ENCODE assay signal across 10 cellular contexts in the genomic region with DNA sequence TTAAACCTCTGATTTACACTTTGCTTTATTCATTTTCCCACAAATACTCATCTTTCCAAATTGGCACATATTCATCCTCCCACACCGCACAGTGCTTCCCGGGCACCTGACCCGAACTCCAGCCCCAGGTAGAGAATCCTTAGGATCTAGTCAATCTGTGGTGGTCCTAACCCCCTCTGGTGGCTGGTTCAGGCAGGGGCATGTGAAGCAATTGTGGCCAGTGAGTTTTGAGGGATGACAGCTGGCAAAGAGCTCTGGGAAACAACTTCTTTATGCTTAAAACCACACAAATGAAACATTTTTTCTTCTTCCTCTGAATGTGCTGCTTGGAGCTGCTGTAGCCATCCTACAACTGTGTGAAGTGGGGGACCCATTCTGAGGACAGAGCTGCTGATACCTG. TPM values are rescaled to one million over a fixed set of nuclear protein-coding genes. Genes with fewer than 3 reads are reported as not detected.
DNase-seq lines count a peak whose midpoint lies in the region; ATAC-seq and TF ChIP-seq lines count a peak whose summit lies in the region.
"Had no signal": no experiment of that assay in that cellular context is flagged by ENCODE, and none has a peak within 500 bp of the region (broad histone marks: within the 10 kb centered on the region; RNA-seq: fewer than 3 reads in every experiment).

No MANE protein-coding gene starts in this region.

- H3K9me3 ChIP-seq in psoas muscle: no peaks in the 10 kb centered on the region
- H3K9me3 ChIP-seq: SJSA1 had no signal

- no peaks in the 10 kb centered on the region for H3K4me1 ChIP-seq in psoas muscle
- H3K4me1 ChIP-seq: SJSA1 had no signal

- no peaks in the 10 kb centered on the region for H3K36me3 ChIP-seq in psoas muscle (ENCODE audit: insufficient read depth in 1 of 2, low read depth in 1 of 2)

- WGBS in psoas muscle, 3 donors: 82 to 84% (median 83%) methylated on average over 3 of the region's 3 CpGs

- no peak overlapping the region for H3K4me3 ChIP-seq in dorsolateral prefrontal cortex
- no peak overlapping the region for H3K4me3 ChIP-seq in psoas muscle
- H3K4me3 ChIP-seq: SJSA1 had no signal

- TF ChIP-seq CTCF in dorsolateral prefrontal cortex (IDR thresholded peaks at IDR 0.05 in 54 of 56, conservative IDR thresholded peaks at IDR 0.05 in 2 of 56; ENCODE audit: low read depth in 1 of 56, partially characterized antibody in 56 of 56): peak in 50 of 56 donors; percentile 18 to 75 (median 44)
- TF ChIP-seq CTCF in psoas muscle (IDR thresholded peaks at IDR 0.05): peak; percentile 27

- DNase-seq in NCI-H524 (lab: John Stamatoyannopoulos, UW): peak; percentile 11 to 46
- no peak for DNase-seq in NCI-H524 treated with DMSO at 0.1 percent for 48 hours (lab: John Stamatoyannopoulos, UW)
- DNase-seq in NAMALWA (ENCODE audit: low spot score): peak; percentile 46
- DNase-seq in dorsolateral prefrontal cortex: peak in 1 of 10 donors; percentile 56
- DNase-seq in psoas muscle: no peak
- no peak for DNase-seq in H4 (ENCODE audit: low spot score)
- DNase-seq in RPMI8226: no peak
- DNase-seq: hippocampal formation had no signal

- no peaks in the 10 kb centered on the region for H3K27me3 ChIP-seq in dorsolateral prefrontal cortex
- H3K27me3 ChIP-seq in psoas muscle (ENCODE audit: insufficient read depth in 3 of 3, low read length in 2 of 3): no peaks in the 10 kb centered on the region
- H3K27me3 ChIP-seq: SJSA1 had no signal

- ATAC-seq in psoas muscle (no peak), GM21423 (IDR thresholded peaks at IDR 0.05; ENCODE audit: unreplicated experiment) (no peak)

- peak overlapping the region in 11 of 59 donors; percentile 4 to 40 (median 21) for H3K27ac ChIP-seq in dorsolateral prefrontal cortex
- H3K27ac ChIP-seq in psoas muscle: no peak overlapping the region
- H3K27ac ChIP-seq: SJSA1 had no signal

- intact Hi-C loops in dorsolateral prefrontal cortex (cut with DNase I): no loop called here
- intact Hi-C loops in psoas muscle (cut with DNase I): no loop called here

RNA-seq across cellular contexts. Expression of gene ELOVL5, which starts 54.7 kb away (rescaled TPM):
- total RNA-seq in dorsolateral prefrontal cortex (100 to 1,000 TPM in 10 of 120 experiments, 10 to 100 TPM in 110; 39.4 to 153 (median 66.8) TPM), psoas muscle (10 to 100 TPM in 1 of 4 donors, 1 to 10 TPM in 3; 5.7 to 14.4 (median 8.7) TPM)
- 1 to 10 TPM; 4.8 to 9.2 (median 5.8) TPM for polyA plus RNA-seq in psoas muscle
- total RNA-seq in H4 (2014; rRNA removed; shearing (Covaris generic)): 102 and 131 TPM in 2 replicates

Comparison
In these comparisons a context has a peak if more than half of its experiments do, and no peak if none do; other contexts are left out.
1. DNase-seq: peak in NCI-H524 (2 of 2) and NAMALWA (single experiment); none in NCI-H524 treated with DMSO at 0.1 percent for 48 hours (single experiment), psoas muscle (0 of 2), H4 (single experiment) and RPMI8226 (single experiment).